Comparison of ENCODE assay signal across 23 cellular contexts in genomic region chr17:53039981-53040380, GRCh38.
"Had no signal": no experiment of that assay in that cellular context is flagged by ENCODE, and none has a peak within 500 bp of the region (broad histone marks: within the 10 kb centered on the region; RNA-seq: fewer than 3 reads in every experiment).

No MANE protein-coding gene starts in this region.

- ATAC-seq: natural killer cell; pancreas; right cardiac atrium; right lobe of liver; stimulated activated effector memory CD8-positive, alpha-beta T cell treated with anti-CD3 and anti-CD28 coated beads, Interleukin-12 subunit alpha, Interleukin-12 subunit beta, amount 100 ng/mL, for 72 hours; stimulated activated naive B cell treated with anti-CD40 and anti-IgM and Interleukin-4, amounts not matched to agents 10 μg/mL and 1 μg/mL and 100 μg/mL, for 72 hours had no signal

- H3K4me3 ChIP-seq: neural progenitor cell, pancreas, prostate gland, right lobe of liver, sigmoid colon, stomach, thoracic aorta, thyroid gland, tibial nerve, upper lobe of left lung, vagina had no signal

- DNase-seq: natural killer cell; occipital lobe; pancreas; right cardiac atrium; right lobe of liver; sigmoid colon; small intestine; stimulated activated CD4-positive, alpha-beta T cell treated with anti-CD3 and anti-CD28 coated beads, Interleukin-15, amount 100 ng/mL, for 24 hours; stimulated activated CD4-positive, alpha-beta T cell treated with anti-CD3 and anti-CD28 coated beads, Interleukin-2, amount 100 ng/mL, for 24 hours; stimulated activated CD4-positive, alpha-beta T cell treated with anti-CD3 and anti-CD28 coated beads, Interleukin-2, amount 100 ng/mL, for 48 hours; stimulated activated CD4-positive, alpha-beta T cell treated with anti-CD3 and anti-CD28 coated beads, Interleukin-4, amount 100 ng/mL, for 24 hours; stimulated activated naive B cell treated with anti-CD40 and anti-IgM and Interleukin-4, amounts not matched to agents 10 μg/mL and 1 μg/mL and 100 μg/mL, for 72 hours; stimulated activated naive CD4-positive, alpha-beta T cell treated with Interleukin-2 at 50 U/mL for 16 hours; stomach; thyroid gland; trophoblast cell; upper lobe of left lung had no signal

- H3K27ac ChIP-seq: neural progenitor cell, pancreas, prostate gland, right lobe of liver, sigmoid colon, stomach, thoracic aorta, thyroid gland, tibial nerve, upper lobe of left lung, vagina had no signal

- H3K36me3 ChIP-seq: neural progenitor cell, pancreas, prostate gland, right lobe of liver, sigmoid colon, stomach, thoracic aorta, thyroid gland, tibial nerve, upper lobe of left lung, vagina had no signal

- H3K4me2 ChIP-seq: neural progenitor cell had no signal

- H2AFZ ChIP-seq: neural progenitor cell had no signal

- H3K9me3 ChIP-seq: pancreas, prostate gland, right lobe of liver, thoracic aorta, thyroid gland, tibial nerve, upper lobe of left lung, vagina had no signal

- H3K4me1 ChIP-seq: neural progenitor cell, pancreas, prostate gland, right lobe of liver, sigmoid colon, stomach, thyroid gland, tibial nerve, upper lobe of left lung, vagina had no signal

- H3K27me3 ChIP-seq: neural progenitor cell, pancreas, right lobe of liver, sigmoid colon, stomach, thyroid gland, tibial nerve, upper lobe of left lung, vagina had no signal
